ENCODE assay signal across 14 cellular contexts in genomic region chrX:71545364-71545763, GRCh38. TPM values are rescaled to one million over a fixed set of nuclear protein-coding genes. Genes with fewer than 3 reads are reported as not detected.
A peak's percentile ranks its signal among the peaks of the same experiment; 100 is the strongest.
DNase-seq lines count a peak whose midpoint lies in the region; ATAC-seq lines count a peak whose summit lies in the region.
"Had no signal": no experiment of that assay in that cellular context is flagged by ENCODE, and none has a peak within 500 bp of the region (broad histone marks: within the 10 kb centered on the region; RNA-seq: fewer than 3 reads in every experiment).

No MANE protein-coding gene starts in this region.

- peak overlapping the region; percentile 85 for H3K27ac Mint-ChIP-seq in activated naive CD4-positive, alpha-beta T cell treated with anti-CD3 and anti-CD28 coated beads, Interleukin-2, amount 50 U/mL, for 24 hours
- H3K27ac Mint-ChIP-seq in activated naive CD4-positive, alpha-beta T cell treated with anti-CD3 and anti-CD28 coated beads, Interleukin-2, amount 50 U/mL, for 72 hours = peak overlapping the region in 1 of 2 donors; percentile 98
- H3K27ac Mint-ChIP-seq in stimulated activated naive CD8-positive, alpha-beta T cell treated with anti-CD3 and anti-CD28 coated beads, Interleukin-15, amount 100 ng/mL, for 72 hours = peak overlapping the region in 1 of 2 donors; percentile 27
- no peak overlapping the region for H3K27ac Mint-ChIP-seq in natural killer cell treated with Interleukin-12 subunit alpha and Interleukin-12 subunit beta and Interleukin-15 and Interleukin-18, amount 100 ng/mL, for 72 hours

- peak in 2 of 3 experiments; percentile 7 to 54 for DNase-seq in NCI-H1417 (lab: John Stamatoyannopoulos, UW)
- no peak for DNase-seq in NCI-H1417 treated with DMSO at 0.1 percent for 48 hours (lab: John Stamatoyannopoulos, UW)
- no peak for DNase-seq in activated naive CD4-positive, alpha-beta T cell treated with anti-CD3 and anti-CD28 coated beads, Interleukin-2, amount 50 U/mL, for 72 hours (ENCODE audit: low spot score in 2 of 2)
- peak; percentile 0 for DNase-seq in effector CD8-positive, alpha-beta T cell (lab: John Stamatoyannopoulos, UW)
- no peak for DNase-seq in stimulated activated naive CD8-positive, alpha-beta T cell treated with anti-CD3 and anti-CD28 coated beads, Interleukin-15, amount 100 ng/mL, for 72 hours
- no peak for DNase-seq in natural killer cell treated with Interleukin-12 subunit alpha and Interleukin-12 subunit beta and Interleukin-15 and Interleukin-18, amount 100 ng/mL, for 72 hours (ENCODE audit: low spot score)
- no peak for DNase-seq in dedifferentiated amniotic fluid mesenchymal stem cell (ENCODE audit: extremely low spot score)
- DNase-seq: DMS153, Karpas-422, MM.1S, NCI-H1105 treated with DMSO at 0.1 percent for 48 hours, NCI-H2029 treated with DMSO at 0.1 percent for 48 hours, NCI-H524 had no signal

- H3K4me1 Mint-ChIP-seq in activated naive CD4-positive, alpha-beta T cell treated with anti-CD3 and anti-CD28 coated beads, Interleukin-2, amount 50 U/mL, for 24 hours = peaks cover 66% of the 10 kb centered on the region
- peaks cover 58% of the 10 kb centered on the region for H3K4me1 Mint-ChIP-seq in stimulated activated naive CD8-positive, alpha-beta T cell treated with anti-CD3 and anti-CD28 coated beads, Interleukin-15, amount 100 ng/mL, for 72 hours
- H3K4me1 Mint-ChIP-seq in natural killer cell treated with Interleukin-12 subunit alpha and Interleukin-12 subunit beta and Interleukin-15 and Interleukin-18, amount 100 ng/mL, for 72 hours (ENCODE audit: low read depth in 2 of 2) = peaks cover 33 to 47% of the 10 kb centered on the region in 2 donors

- ATAC-seq in activated naive CD4-positive, alpha-beta T cell treated with anti-CD3 and anti-CD28 coated beads, Interleukin-2, amount 50 U/mL, for 72 hours = no peak
- ATAC-seq in stimulated activated naive CD8-positive, alpha-beta T cell treated with anti-CD3 and anti-CD28 coated beads, Interleukin-15, amount 100 ng/mL, for 72 hours = no peak
- ATAC-seq in natural killer cell treated with Interleukin-12 subunit alpha and Interleukin-12 subunit beta and Interleukin-15 and Interleukin-18, amount 100 ng/mL, for 72 hours = no peak

- H3K4me3 Mint-ChIP-seq in activated naive CD4-positive, alpha-beta T cell treated with anti-CD3 and anti-CD28 coated beads, Interleukin-2, amount 50 U/mL, for 24 hours = peak overlapping the region; percentile 96
- peak overlapping the region; percentile 42 to 64 for H3K4me3 Mint-ChIP-seq in stimulated activated naive CD8-positive, alpha-beta T cell treated with anti-CD3 and anti-CD28 coated beads, Interleukin-15, amount 100 ng/mL, for 72 hours
- H3K4me3 Mint-ChIP-seq in natural killer cell treated with Interleukin-12 subunit alpha and Interleukin-12 subunit beta and Interleukin-15 and Interleukin-18, amount 100 ng/mL, for 72 hours = no peak overlapping the region

- no peaks in the 10 kb centered on the region for H3K27me3 Mint-ChIP-seq in activated naive CD4-positive, alpha-beta T cell treated with anti-CD3 and anti-CD28 coated beads, Interleukin-2, amount 50 U/mL, for 24 hours
- H3K27me3 Mint-ChIP-seq in stimulated activated naive CD8-positive, alpha-beta T cell treated with anti-CD3 and anti-CD28 coated beads, Interleukin-15, amount 100 ng/mL, for 72 hours = no peaks in the 10 kb centered on the region
- no peaks in the 10 kb centered on the region for H3K27me3 Mint-ChIP-seq in natural killer cell treated with Interleukin-12 subunit alpha and Interleukin-12 subunit beta and Interleukin-15 and Interleukin-18, amount 100 ng/mL, for 72 hours

- peaks cover 18% of the 10 kb centered on the region for H3K36me3 Mint-ChIP-seq in activated naive CD4-positive, alpha-beta T cell treated with anti-CD3 and anti-CD28 coated beads, Interleukin-2, amount 50 U/mL, for 24 hours
- peaks cover 6 to 38% of the 10 kb centered on the region in 2 donors for H3K36me3 Mint-ChIP-seq in activated naive CD4-positive, alpha-beta T cell treated with anti-CD3 and anti-CD28 coated beads, Interleukin-2, amount 50 U/mL, for 72 hours
- peaks cover 28% of the 10 kb centered on the region for H3K36me3 Mint-ChIP-seq in natural killer cell treated with Interleukin-12 subunit alpha and Interleukin-12 subunit beta and Interleukin-15 and Interleukin-18, amount 100 ng/mL, for 72 hours

- no peaks in the 10 kb centered on the region for H3K9me3 Mint-ChIP-seq in activated naive CD4-positive, alpha-beta T cell treated with anti-CD3 and anti-CD28 coated beads, Interleukin-2, amount 50 U/mL, for 24 hours
- H3K9me3 Mint-ChIP-seq in activated naive CD4-positive, alpha-beta T cell treated with anti-CD3 and anti-CD28 coated beads, Interleukin-2, amount 50 U/mL, for 72 hours = no peaks in the 10 kb centered on the region
- no peaks in the 10 kb centered on the region for H3K9me3 Mint-ChIP-seq in stimulated activated naive CD8-positive, alpha-beta T cell treated with anti-CD3 and anti-CD28 coated beads, Interleukin-15, amount 100 ng/mL, for 72 hours
- no peaks in the 10 kb centered on the region for H3K9me3 Mint-ChIP-seq in natural killer cell treated with Interleukin-12 subunit alpha and Interleukin-12 subunit beta and Interleukin-15 and Interleukin-18, amount 100 ng/mL, for 72 hours

RNA-seq across cellular contexts. Expression of gene OGT, which starts 12.5 kb away (rescaled TPM):
- 100 to 1,000 TPM; 362 to 427 TPM for total RNA-seq in activated naive CD4-positive, alpha-beta T cell treated with anti-CD3 and anti-CD28 coated beads, Interleukin-2, amount 50 U/mL, for 72 hours
- 100 to 1,000 TPM; 309 to 356 TPM for total RNA-seq in natural killer cell treated with Interleukin-12 subunit alpha and Interleukin-12 subunit beta and Interleukin-15 and Interleukin-18, amount 100 ng/mL, for 72 hours

RNA-seq across cellular contexts. Expression of gene GCNA, which starts 32.9 kb away (rescaled TPM):
- total RNA-seq in activated naive CD4-positive, alpha-beta T cell treated with anti-CD3 and anti-CD28 coated beads, Interleukin-2, amount 50 U/mL, for 72 hours = 1 to 10 TPM; 4.1 to 6.0 TPM
- 1 to 10 TPM; 5.5 to 6.1 TPM for total RNA-seq in natural killer cell treated with Interleukin-12 subunit alpha and Interleukin-12 subunit beta and Interleukin-15 and Interleukin-18, amount 100 ng/mL, for 72 hours

Comparison
In these comparisons a context has a peak if more than half of its experiments do, and no peak if none do; other contexts are left out.
1. DNase-seq: peak in NCI-H1417 (2 of 3) and effector CD8-positive, alpha-beta T cell (single experiment); none in NCI-H1417 treated with DMSO at 0.1 percent for 48 hours (single experiment), activated naive CD4-positive, alpha-beta T cell treated with anti-CD3 and anti-CD28 coated beads, Interleukin-2, amount 50 U/mL, for 72 hours (0 of 2), stimulated activated naive CD8-positive, alpha-beta T cell treated with anti-CD3 and anti-CD28 coated beads, Interleukin-15, amount 100 ng/mL, for 72 hours (0 of 2), natural killer cell treated with Interleukin-12 subunit alpha and Interleukin-12 subunit beta and Interleukin-15 and Interleukin-18, amount 100 ng/mL, for 72 hours (single experiment) and dedifferentiated amniotic fluid mesenchymal stem cell (single experiment).